1 cellular context compared by ENCODE assay signal in the genomic region with DNA sequence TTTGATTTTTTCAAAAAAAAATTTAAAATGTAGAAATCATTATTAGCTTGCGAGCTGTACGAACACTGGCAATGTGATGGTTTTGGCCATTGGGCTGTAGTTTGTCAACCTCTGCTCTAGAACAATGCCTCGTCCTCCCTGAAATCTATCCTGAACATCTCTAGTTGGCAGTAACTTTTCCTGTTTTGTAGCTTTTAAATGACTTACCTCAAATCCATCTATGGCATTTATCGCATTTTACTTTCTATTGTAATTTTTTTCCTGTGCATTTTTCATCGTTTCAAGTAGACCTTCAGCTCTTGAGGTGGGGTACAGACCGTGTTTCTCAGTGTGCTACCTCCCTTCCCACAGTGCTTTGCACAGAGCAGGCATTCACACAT.
TF ChIP-seq lines count a peak whose summit lies in the region.

No MANE protein-coding gene starts in this region.

TF ChIP-seq in GM12878, 131 proteins besides CTCF, POLR2A, EP300 and RAD21 (continued from another document):
- TF ChIP-seq, protein P1, sequence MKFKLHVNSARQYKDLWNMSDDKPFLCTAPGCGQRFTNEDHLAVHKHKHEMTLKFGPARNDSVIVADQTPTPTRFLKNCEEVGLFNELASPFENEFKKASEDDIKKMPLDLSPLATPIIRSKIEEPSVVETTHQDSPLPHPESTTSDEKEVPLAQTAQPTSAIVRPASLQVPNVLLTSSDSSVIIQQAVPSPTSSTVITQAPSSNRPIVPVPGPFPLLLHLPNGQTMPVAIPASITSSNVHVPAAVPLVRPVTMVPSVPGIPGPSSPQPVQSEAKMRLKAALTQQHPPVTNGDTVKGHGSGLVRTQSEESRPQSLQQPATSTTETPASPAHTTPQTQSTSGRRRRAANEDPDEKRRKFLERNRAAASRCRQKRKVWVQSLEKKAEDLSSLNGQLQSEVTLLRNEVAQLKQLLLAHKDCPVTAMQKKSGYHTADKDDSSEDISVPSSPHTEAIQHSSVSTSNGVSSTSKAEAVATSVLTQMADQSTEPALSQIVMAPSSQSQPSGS (IDR thresholded peaks at IDR 0.05; ENCODE audit: low read length), result no peak
- no peak for TF ChIP-seq MYB (IDR thresholded peaks at IDR 0.05; ENCODE audit: borderline replicate concordance, low read depth, low read length)
- TF ChIP-seq, protein P2, sequence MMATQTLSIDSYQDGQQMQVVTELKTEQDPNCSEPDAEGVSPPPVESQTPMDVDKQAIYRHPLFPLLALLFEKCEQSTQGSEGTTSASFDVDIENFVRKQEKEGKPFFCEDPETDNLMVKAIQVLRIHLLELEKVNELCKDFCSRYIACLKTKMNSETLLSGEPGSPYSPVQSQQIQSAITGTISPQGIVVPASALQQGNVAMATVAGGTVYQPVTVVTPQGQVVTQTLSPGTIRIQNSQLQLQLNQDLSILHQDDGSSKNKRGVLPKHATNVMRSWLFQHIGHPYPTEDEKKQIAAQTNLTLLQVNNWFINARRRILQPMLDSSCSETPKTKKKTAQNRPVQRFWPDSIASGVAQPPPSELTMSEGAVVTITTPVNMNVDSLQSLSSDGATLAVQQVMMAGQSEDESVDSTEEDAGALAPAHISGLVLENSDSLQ (IDR thresholded peaks at IDR 0.05), result no peak
